ENCODE assay signal across 12 cellular contexts in the genomic region with DNA sequence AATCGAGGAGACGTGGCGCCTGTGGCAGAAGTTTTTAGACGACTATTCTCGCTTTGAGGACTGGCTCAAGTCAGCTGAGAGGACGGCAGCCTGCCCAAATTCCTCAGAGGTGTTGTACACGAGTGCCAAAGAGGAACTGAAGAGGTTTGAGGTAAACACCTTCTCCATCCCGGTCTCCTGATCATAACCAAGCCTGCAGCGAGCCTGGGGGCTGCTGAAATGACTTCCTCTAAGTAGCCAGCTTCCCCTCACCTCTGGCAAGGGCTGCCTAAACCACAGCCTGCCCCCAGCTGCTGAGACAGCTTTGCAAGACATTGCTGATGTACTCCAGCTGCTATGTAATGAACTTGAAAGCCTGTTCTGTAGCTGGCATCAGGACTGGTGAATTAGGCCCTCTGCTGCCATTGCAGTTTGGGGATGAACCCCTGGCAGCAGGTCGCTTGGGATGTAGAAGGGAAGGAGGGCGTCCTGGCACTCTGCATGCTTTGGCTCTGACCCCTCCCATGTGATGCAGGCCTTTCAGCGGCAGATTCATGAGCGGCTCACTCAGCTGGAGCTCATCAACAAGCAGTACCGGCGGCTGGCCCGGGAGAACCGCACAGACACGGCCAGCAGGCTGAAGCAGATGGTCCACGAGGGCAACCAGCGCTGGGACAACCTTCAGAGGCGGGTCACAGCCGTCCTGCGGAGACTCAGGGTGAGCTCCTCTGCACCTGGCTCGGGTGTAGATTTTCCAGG.
A peak's percentile ranks its signal among the peaks of the same experiment; 100 is the strongest.
DNase-seq lines count a peak whose midpoint lies in the region; ATAC-seq, FAIRE-seq and TF ChIP-seq lines count a peak whose summit lies in the region.
"Had no signal": no experiment of that assay in that cellular context is flagged by ENCODE, and none has a peak within 500 bp of the region (broad histone marks: within the 10 kb centered on the region; RNA-seq: fewer than 3 reads in every experiment).

No MANE protein-coding gene starts in this region.

- DNase-seq in fibroblast of peridontal ligament (ENCODE audit: extremely low read depth) (peak; percentile 24), sigmoid colon (peak; percentile 86), HK-2 (ENCODE audit: unreplicated experiment) (no peak), H54 (ENCODE audit: insufficient read length, low spot score) (no peak)
- DNase-seq in stimulated activated CD4-positive, alpha-beta T cell treated with anti-CD3 and anti-CD28 coated beads, Interleukin-12 subunit alpha, Interleukin-12 subunit beta, amount 100 ng/mL, for 4 hours, result no peak
- DNase-seq in activated CD8-positive, alpha-beta T cell treated with anti-CD3 and anti-CD28 coated beads, Interleukin-2, amount 10 ng/mL, durations not matched to agents 7 days and 5 days, result no peak
- DNase-seq: activated gamma-delta T cell, thyroid gland had no signal

- peaks cover 0 to 13% (median 0%) of the 10 kb centered on the region in 4 donors for H3K4me1 ChIP-seq in sigmoid colon
- H3K4me1 ChIP-seq: right lobe of liver had no signal

- TF ChIP-seq POLR2A in sigmoid colon (IDR thresholded peaks at IDR 0.05) (no peak), H54 (IDR thresholded peaks at IDR 0.05; ENCODE audit: low read depth, low read length) (no peak)

- no peak for TF ChIP-seq EP300 in sigmoid colon (IDR thresholded peaks at IDR 0.05)

- no peak for TF ChIP-seq CTCF in sigmoid colon (IDR thresholded peaks at IDR 0.05)

- no peak overlapping the region for H3K4me3 Mint-ChIP-seq in activated CD8-positive, alpha-beta T cell treated with anti-CD3 and anti-CD28 coated beads, Interleukin-2, amount 10 ng/mL, durations not matched to agents 7 days and 5 days

- H3K9me3 Mint-ChIP-seq in activated CD8-positive, alpha-beta T cell treated with anti-CD3 and anti-CD28 coated beads, Interleukin-2, amount 10 ng/mL, durations not matched to agents 7 days and 5 days (ENCODE audit: insufficient read depth), result no peaks in the 10 kb centered on the region

- CTCF ChIA-PET in activated CD8-positive, alpha-beta T cell treated with anti-CD3 and anti-CD28 coated beads, Interleukin-2, amount 10 ng/mL, durations not matched to agents 7 days and 5 days (lab: Charles Lee), result interaction anchor here (1.6 kb wide), 1 partner anchor 10 kb away, joined by 5 read pairs; no protein-coding TSS in a partner anchor

- ATAC-seq in GM18907 (IDR thresholded peaks at IDR 0.05; ENCODE audit: unreplicated experiment), result peak; percentile 86
- peak; percentile 87 for ATAC-seq in HG03139 (IDR thresholded peaks at IDR 0.05; ENCODE audit: unreplicated experiment)
- no peak for ATAC-seq in activated CD8-positive, alpha-beta T cell treated with anti-CD3 and anti-CD28 coated beads, Interleukin-2, amount 10 ng/mL, durations not matched to agents 7 days and 5 days

- H3K4me3 ChIP-seq in sigmoid colon, result no peak overlapping the region
- H3K4me3 ChIP-seq: right lobe of liver, SK-N-MC, thyroid gland had no signal

- WGBS in sigmoid colon, 2 donors, result 59 to 81% methylated on average over 24 of the region's 24 CpGs

- peaks cover 58% of the 10 kb centered on the region for H3K36me3 Mint-ChIP-seq in activated CD8-positive, alpha-beta T cell treated with anti-CD3 and anti-CD28 coated beads, Interleukin-2, amount 10 ng/mL, durations not matched to agents 7 days and 5 days (ENCODE audit: low read depth)

- H3K27ac Mint-ChIP-seq in activated CD8-positive, alpha-beta T cell treated with anti-CD3 and anti-CD28 coated beads, Interleukin-2, amount 10 ng/mL, durations not matched to agents 7 days and 5 days, result no peak overlapping the region

- H3K27me3 ChIP-seq in sigmoid colon, result no peaks in the 10 kb centered on the region
- H3K27me3 ChIP-seq: right lobe of liver, thyroid gland had no signal

- FAIRE-seq in H54 (lab: Jason Lieb, UNC), result no peak

- H3K27me3 Mint-ChIP-seq in activated CD8-positive, alpha-beta T cell treated with anti-CD3 and anti-CD28 coated beads, Interleukin-2, amount 10 ng/mL, durations not matched to agents 7 days and 5 days (ENCODE audit: low read depth), result no peaks in the 10 kb centered on the region

- H3K27ac ChIP-seq in sigmoid colon, result peak overlapping the region; percentile 35 to 49 (median 46)
- H3K27ac ChIP-seq: right lobe of liver, SK-N-MC had no signal

- H3K36me3 ChIP-seq in sigmoid colon, result peaks cover 0 to 46% (median 19%) of the 10 kb centered on the region in 4 donors

- no peaks in the 10 kb centered on the region for H3K9me3 ChIP-seq in sigmoid colon
- H3K9me3 ChIP-seq: right lobe of liver, thyroid gland had no signal

- POLR2A ChIA-PET in activated CD8-positive, alpha-beta T cell treated with anti-CD3 and anti-CD28 coated beads, Interleukin-2, amount 10 ng/mL, durations not matched to agents 7 days and 5 days (lab: Charles Lee), result interaction anchor here (1.1 kb wide), 1 partner anchor 9 kb away, joined by 3 read pairs; no protein-coding TSS in a partner anchor

- intact Hi-C loops in sigmoid colon (cut with DNase I), result no loop called here

- peaks cover 11% of the 10 kb centered on the region for H3K4me1 Mint-ChIP-seq in activated CD8-positive, alpha-beta T cell treated with anti-CD3 and anti-CD28 coated beads, Interleukin-2, amount 10 ng/mL, durations not matched to agents 7 days and 5 days (ENCODE audit: low read depth)

Comparison
In these comparisons a context has a peak if more than half of its experiments do, and no peak if none do; other contexts are left out.
1. DNase-seq: peak in fibroblast of peridontal ligament (single experiment) and sigmoid colon (single experiment); none in stimulated activated CD4-positive, alpha-beta T cell treated with anti-CD3 and anti-CD28 coated beads, Interleukin-12 subunit alpha, Interleukin-12 subunit beta, amount 100 ng/mL, for 4 hours (single experiment), activated CD8-positive, alpha-beta T cell treated with anti-CD3 and anti-CD28 coated beads, Interleukin-2, amount 10 ng/mL, durations not matched to agents 7 days and 5 days (single experiment), HK-2 (single experiment) and H54 (single experiment).